Comparison of ENCODE assay signal across 8 cellular contexts in the genomic region with DNA sequence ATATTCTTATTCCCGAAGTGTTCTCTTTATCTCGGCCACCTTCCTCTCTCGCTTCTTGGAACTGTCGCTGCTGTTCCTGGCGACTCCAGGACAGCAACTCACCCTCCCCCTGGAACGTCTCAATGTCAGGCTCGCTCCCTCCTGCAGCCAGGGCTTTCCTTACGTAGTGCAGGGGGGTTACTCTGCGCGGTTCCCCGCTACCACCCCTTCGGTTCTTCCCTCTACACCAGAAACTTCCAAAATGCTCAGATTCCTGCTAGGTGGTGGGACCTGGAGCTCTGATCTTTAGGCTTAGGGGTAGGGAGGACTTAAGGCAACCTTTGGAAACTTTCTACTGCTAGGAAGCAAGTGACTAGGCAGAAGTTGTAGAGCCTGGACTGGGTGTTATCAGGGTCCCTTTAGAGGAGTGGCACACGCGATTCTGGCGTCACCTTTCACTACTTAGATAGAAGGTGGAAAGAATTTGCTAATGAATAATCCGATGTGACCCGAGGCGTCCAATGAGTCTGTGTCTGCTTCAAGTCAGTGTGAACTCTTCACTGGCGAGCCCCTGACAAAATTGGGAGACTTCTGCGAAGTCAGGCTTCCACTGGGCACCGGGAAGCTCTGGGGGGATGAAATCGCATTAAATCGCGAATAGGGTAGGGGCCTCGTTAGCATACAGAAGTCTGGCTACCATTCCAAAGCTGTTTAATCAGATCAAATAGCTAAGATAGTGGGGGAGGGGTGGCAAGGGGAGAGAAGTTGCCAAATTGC.
A peak's percentile ranks its signal among the peaks of the same experiment; 100 is the strongest.
DNase-seq lines count a peak whose midpoint lies in the region; ATAC-seq and TF ChIP-seq lines count a peak whose summit lies in the region.

No MANE protein-coding gene starts in this region.

- H4K20me1 ChIP-seq in DOHH2 (ENCODE audit: control insufficient read depth, insufficient read depth, low read depth, low read length), result no peaks in the 10 kb centered on the region

- H3K4me3 ChIP-seq in DOHH2 (ENCODE audit: low read length) (peak overlapping the region; percentile 73), brain microvascular endothelial cell (ENCODE audit: low read depth, low read length) (peak overlapping the region; percentile 67)

- no peak for ATAC-seq in stimulated activated naive CD8-positive, alpha-beta T cell treated with anti-CD3 and anti-CD28 coated beads, Interleukin-15, amount 100 ng/mL, for 72 hours
- no peak for ATAC-seq in GM18498 (IDR thresholded peaks at IDR 0.05; ENCODE audit: unreplicated experiment)
- no peak for ATAC-seq in HG03521 (IDR thresholded peaks at IDR 0.05; ENCODE audit: unreplicated experiment)

- peak overlapping the region; percentile 83 to 98 for H3K4me3 Mint-ChIP-seq in stimulated activated naive CD8-positive, alpha-beta T cell treated with anti-CD3 and anti-CD28 coated beads, Interleukin-15, amount 100 ng/mL, for 72 hours

- no peaks in the 10 kb centered on the region for H3K9me3 Mint-ChIP-seq in stimulated activated naive CD8-positive, alpha-beta T cell treated with anti-CD3 and anti-CD28 coated beads, Interleukin-15, amount 100 ng/mL, for 72 hours

- no peaks in the 10 kb centered on the region for H3K9me3 ChIP-seq in DOHH2 (ENCODE audit: control insufficient read depth, insufficient read depth, low read length)

- H3K27ac ChIP-seq in DOHH2 (ENCODE audit: low read depth, low read length), result no peak overlapping the region
- no peak overlapping the region for H3K27ac ChIP-seq in brain microvascular endothelial cell

- H3K27me3 ChIP-seq in DOHH2 (ENCODE audit: control insufficient read depth, low read length), result peaks cover 53% of the 10 kb centered on the region
- no peaks in the 10 kb centered on the region for H3K27me3 ChIP-seq in brain microvascular endothelial cell (replicated peaks)

- peaks cover 17% of the 10 kb centered on the region for H3K4me1 Mint-ChIP-seq in stimulated activated naive CD8-positive, alpha-beta T cell treated with anti-CD3 and anti-CD28 coated beads, Interleukin-15, amount 100 ng/mL, for 72 hours

- peak overlapping the region; percentile 1 to 72 for H3K27ac Mint-ChIP-seq in stimulated activated naive CD8-positive, alpha-beta T cell treated with anti-CD3 and anti-CD28 coated beads, Interleukin-15, amount 100 ng/mL, for 72 hours

- H3K27me3 Mint-ChIP-seq in stimulated activated naive CD8-positive, alpha-beta T cell treated with anti-CD3 and anti-CD28 coated beads, Interleukin-15, amount 100 ng/mL, for 72 hours, result peaks cover 55% of the 10 kb centered on the region

- peak; percentile 47 for DNase-seq in NCI-H69 (lab: John Stamatoyannopoulos, UW)
- DNase-seq in brain microvascular endothelial cell, result no peak
- peak; percentile 56 for DNase-seq in kidney tubule cell (ENCODE audit: low spot score)
- DNase-seq in stimulated activated naive CD8-positive, alpha-beta T cell treated with anti-CD3 and anti-CD28 coated beads, Interleukin-15, amount 100 ng/mL, for 72 hours, result peak in 1 of 2 donors; percentile 7
- no peak for DNase-seq in DMS53 treated with DMSO at 0.1 percent for 48 hours (lab: John Stamatoyannopoulos, UW; ENCODE audit: unreplicated experiment)

- H3K79me2 ChIP-seq in DOHH2 (ENCODE audit: control insufficient read depth, low read length), result no peaks in the 10 kb centered on the region

- no peaks in the 10 kb centered on the region for H3K9me2 ChIP-seq in DOHH2 (replicated peaks; ENCODE audit: control insufficient read depth, low read length)

- peaks cover 20% of the 10 kb centered on the region for H3K4me1 ChIP-seq in DOHH2 (ENCODE audit: control insufficient read depth, low read length)

- in situ Hi-C loops in brain microvascular endothelial cell (cut with HindIII; ENCODE audit: low pct_ligation_motif_present, low sequenced_read_pairs), result no loop called here

- H3F3A ChIP-seq in DOHH2 (ENCODE audit: control insufficient read depth, insufficient read depth), result no peaks in the 10 kb centered on the region

- no peak for TF ChIP-seq CTCF in DOHH2 (IDR thresholded peaks at IDR 0.05; ENCODE audit: low read depth, low read length, poor library complexity, severe bottlenecking)
- TF ChIP-seq CTCF in brain microvascular endothelial cell (IDR thresholded peaks at IDR 0.05; ENCODE audit: low read depth, low read length, missing control alignments), result no peak

- H3K36me3 ChIP-seq in DOHH2 (ENCODE audit: control insufficient read depth, low read length) (no peaks in the 10 kb centered on the region), brain microvascular endothelial cell (replicated peaks) (no peaks in the 10 kb centered on the region)

- peak overlapping the region; percentile 68 for H3K4me2 ChIP-seq in DOHH2 (ENCODE audit: low read length)

Comparison
In these comparisons a context has a peak if more than half of its experiments do, and no peak if none do; other contexts are left out.
1. DNase-seq: peak in NCI-H69 (single experiment) and kidney tubule cell (single experiment); none in brain microvascular endothelial cell (single experiment) and DMS53 treated with DMSO at 0.1 percent for 48 hours (single experiment).